8 cellular contexts compared by ENCODE assay signal in the genomic region with DNA sequence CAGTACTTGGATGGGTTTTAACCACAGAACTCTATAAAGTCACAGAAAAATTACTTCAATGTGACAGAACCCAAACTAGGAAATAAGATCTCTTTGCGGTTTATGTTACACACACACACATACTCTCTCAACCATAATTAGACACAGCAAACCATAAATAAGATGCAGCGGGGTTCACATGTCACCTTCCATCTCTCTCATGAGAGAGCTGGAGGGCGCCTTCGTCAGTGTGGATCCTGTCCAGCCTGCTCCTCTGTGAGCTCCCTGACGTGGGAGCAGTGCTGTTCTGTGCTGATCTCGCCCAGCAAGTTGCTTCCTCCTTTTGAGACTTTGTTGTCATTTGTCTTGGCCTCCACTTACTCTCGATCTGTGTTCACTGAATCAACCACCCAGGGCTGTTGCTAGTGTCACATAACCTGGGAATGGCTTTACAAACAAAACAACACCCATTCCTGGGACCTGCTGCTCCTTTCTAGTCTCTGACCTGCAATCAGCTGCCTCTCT.
DNase-seq lines count a peak whose midpoint lies in the region; ATAC-seq and TF ChIP-seq lines count a peak whose summit lies in the region.

No MANE protein-coding gene starts in this region.

- no peaks in the 10 kb centered on the region for H3F3A ChIP-seq in smooth muscle cell (ENCODE audit: low read depth)

- H3K4me2 ChIP-seq in smooth muscle cell, result no peak overlapping the region

- H3K4me3 Mint-ChIP-seq in activated CD8-positive, alpha-beta T cell treated with anti-CD3 and anti-CD28 coated beads for 36 hours, result no peak overlapping the region

- H3K9me3 Mint-ChIP-seq in activated CD8-positive, alpha-beta T cell treated with anti-CD3 and anti-CD28 coated beads for 36 hours, result peaks cover 3% of the 10 kb centered on the region

- H3K4me1 Mint-ChIP-seq in activated CD8-positive, alpha-beta T cell treated with anti-CD3 and anti-CD28 coated beads for 36 hours (ENCODE audit: low read depth), result peaks cover 11% of the 10 kb centered on the region

- H4K20me1 ChIP-seq in smooth muscle cell (ENCODE audit: low read depth), result no peaks in the 10 kb centered on the region

- WGBS in smooth muscle cell (ENCODE audit: low lambda C conversion rate), result 61% methylated on average over 7 of the region's 7 CpGs

- intact Hi-C loops in activated CD8-positive, alpha-beta T cell treated with anti-CD3 and anti-CD28 coated beads for 36 hours (cut with micrococcal nuclease), result no loop called here
- intact Hi-C loops in breast epithelium (cut with DNase I; ENCODE audit: low total_unique reads), result no loop called here

- peak; percentile 77 for ATAC-seq in GM18867 (IDR thresholded peaks at IDR 0.05; ENCODE audit: unreplicated experiment)
- ATAC-seq in HG03159 (IDR thresholded peaks at IDR 0.05; ENCODE audit: unreplicated experiment), result peak; percentile 82
- ATAC-seq in activated CD8-positive, alpha-beta T cell treated with anti-CD3 and anti-CD28 coated beads for 36 hours, result peak; percentile 74

- H3K9ac ChIP-seq in smooth muscle cell (ENCODE audit: low read depth), result no peak overlapping the region

- H3K36me3 ChIP-seq in BJ (ENCODE audit: control insufficient read depth, insufficient read depth, low read length) (no peaks in the 10 kb centered on the region), smooth muscle cell (ENCODE audit: low read depth) (no peaks in the 10 kb centered on the region), breast epithelium (no peaks in the 10 kb centered on the region)

- CTCF ChIA-PET in BJ (lab: Yijun Ruan, JAX), result no interaction called here
- CTCF ChIA-PET in activated CD8-positive, alpha-beta T cell treated with anti-CD3 and anti-CD28 coated beads for 36 hours (lab: Charles Lee), result no interaction called here

- H3K36me3 Mint-ChIP-seq in activated CD8-positive, alpha-beta T cell treated with anti-CD3 and anti-CD28 coated beads for 36 hours (ENCODE audit: low read depth), result no peaks in the 10 kb centered on the region

- H3K4me1 ChIP-seq in smooth muscle cell (ENCODE audit: low read depth), result no peaks in the 10 kb centered on the region
- no peaks in the 10 kb centered on the region for H3K4me1 ChIP-seq in breast epithelium

- peak overlapping the region; percentile 30 for H3K27ac Mint-ChIP-seq in activated CD8-positive, alpha-beta T cell treated with anti-CD3 and anti-CD28 coated beads for 36 hours

- H3K4me3 ChIP-seq in BJ (ENCODE audit: low read depth, low read length) (no peak overlapping the region), smooth muscle cell (no peak overlapping the region), breast epithelium (no peak overlapping the region)

- TF ChIP-seq CTCF in BJ (IDR thresholded peaks at IDR 0.05; ENCODE audit: insufficient read depth, low read depth, low read length) (no peak), smooth muscle cell (IDR thresholded peaks at IDR 0.05; ENCODE audit: borderline replicate concordance, insufficient read depth, poor library complexity, severe bottlenecking) (no peak), breast epithelium (IDR thresholded peaks at IDR 0.05) (no peak)
- no peak for TF ChIP-seq CTCF in activated CD8-positive, alpha-beta T cell treated with anti-CD3 and anti-CD28 coated beads for 36 hours (IDR thresholded peaks at IDR 0.05)

- POLR2A ChIA-PET in BJ (lab: Charles Lee), result no interaction called here
- POLR2A ChIA-PET in activated CD8-positive, alpha-beta T cell treated with anti-CD3 and anti-CD28 coated beads for 36 hours (lab: Charles Lee), result no interaction called here

- H3K27ac ChIP-seq in smooth muscle cell (ENCODE audit: low read depth) (no peak overlapping the region), breast epithelium (no peak overlapping the region)

- DNase-seq in BJ (ENCODE audit: low read depth), result peak; percentile 30
- DNase-seq in activated CD8-positive, alpha-beta T cell treated with anti-CD3 and anti-CD28 coated beads for 36 hours, result peak; percentile 28
- no peak for DNase-seq in smooth muscle cell (lab: John Stamatoyannopoulos, UW; ENCODE audit: unreplicated experiment)
- no peak for DNase-seq in COLO829 (ENCODE audit: low spot score)
- DNase-seq in NCI-H1694 (lab: John Stamatoyannopoulos, UW), result no peak
- DNase-seq in breast epithelium (ENCODE audit: low spot score in 2 of 2), result no peak

- no peaks in the 10 kb centered on the region for H3K27me3 Mint-ChIP-seq in activated CD8-positive, alpha-beta T cell treated with anti-CD3 and anti-CD28 coated beads for 36 hours

- H3K79me2 ChIP-seq in smooth muscle cell (ENCODE audit: low read depth), result no peaks in the 10 kb centered on the region

- H3K9me3 ChIP-seq in smooth muscle cell (replicated peaks; ENCODE audit: low read depth), result no peaks in the 10 kb centered on the region
- peaks cover 0 to 8% of the 10 kb centered on the region in 2 donors for H3K9me3 ChIP-seq in breast epithelium

- peak overlapping the region; percentile 19 for H2AFZ ChIP-seq in smooth muscle cell (ENCODE audit: low read depth)

- H3K27me3 ChIP-seq in BJ (ENCODE audit: control insufficient read depth, insufficient read depth, low read length), result peaks cover 1% of the 10 kb centered on the region; the same call in 1 of the 2 replicates
- no peaks in the 10 kb centered on the region for H3K27me3 ChIP-seq in smooth muscle cell (ENCODE audit: low read depth)
- no peaks in the 10 kb centered on the region for H3K27me3 ChIP-seq in breast epithelium

- no peak for TF ChIP-seq POLR2A in breast epithelium (IDR thresholded peaks at IDR 0.05)

Comparison
In these comparisons a context has a peak if more than half of its experiments do, and no peak if none do; other contexts are left out.
1. DNase-seq: peak in BJ (single experiment) and activated CD8-positive, alpha-beta T cell treated with anti-CD3 and anti-CD28 coated beads for 36 hours (single experiment); none in smooth muscle cell (single experiment), COLO829 (single experiment), NCI-H1694 (single experiment) and breast epithelium (0 of 2).
2. Peak in every context shown above with its lines, with median percentiles within 50 percentile points of each other: ATAC-seq.